ENCODE assay signal across 8 cellular contexts in genomic region chr17:36629252-36629847, GRCh38. TPM values are rescaled to one million over a fixed set of nuclear protein-coding genes. Genes with fewer than 3 reads are reported as not detected.
A peak's percentile ranks its signal among the peaks of the same experiment; 100 is the strongest.
DNase-seq lines count a peak whose midpoint lies in the region; ATAC-seq and TF ChIP-seq lines count a peak whose summit lies in the region.

No MANE protein-coding gene starts in this region.

- H3K9me3 ChIP-seq in heart right ventricle = no peaks in the 10 kb centered on the region

- ATAC-seq in heart right ventricle (peak; percentile 75 to 92 (median 90)), GM19452 (IDR thresholded peaks at IDR 0.05; ENCODE audit: unreplicated experiment) (no peak), GM18505 (IDR thresholded peaks at IDR 0.05; ENCODE audit: unreplicated experiment) (no peak)

- no peak for TF ChIP-seq POLR2A in GM18505 (IDR thresholded peaks at IDR 0.05; ENCODE audit: borderline replicate concordance, extremely low read depth, insufficient read depth, insufficient read length)

- intact Hi-C loops in heart right ventricle (cut with DNase I) = loop anchor here in 9 of 10 donors (1.0 to 10.0 kb wide), 5 partner anchors 418 to 615 kb away; no protein-coding TSS in a partner anchor

- 20 to 21% methylated on average over 14 of the region's 14 CpGs for WGBS in heart right ventricle, 2 donors

- H3K27me3 ChIP-seq in heart right ventricle = peaks cover 0 to 31% (median 14%) of the 10 kb centered on the region in 7 donors

- no peak overlapping the region for H3K27ac ChIP-seq in heart right ventricle

- peak; percentile 79 for DNase-seq in GM12865 (ENCODE audit: low read depth)
- peak; percentile 73 for DNase-seq in NCI-H1092 treated with DMSO at 0.1 percent for 48 hours (lab: John Stamatoyannopoulos, UW)
- peak; percentile 64 for DNase-seq in SW480 (ENCODE audit: low spot score)
- DNase-seq in activated naive CD8-positive, alpha-beta T cell treated with anti-CD3 and anti-CD28 coated beads, Interleukin-2, amount 50 U/mL, for 16 hours (ENCODE audit: low read depth, low spot score) = peak; percentile 60
- peak; percentile 71 to 75 for DNase-seq in heart right ventricle
- DNase-seq in renal cortical epithelial cell (ENCODE audit: low read depth) = peak; percentile 25

- peaks cover 0 to 17% (median 0%) of the 10 kb centered on the region in 9 donors for H3K4me1 ChIP-seq in heart right ventricle

- H3K36me3 ChIP-seq in heart right ventricle = no peaks in the 10 kb centered on the region

- H3K4me3 ChIP-seq in GM12865 (ENCODE audit: low read depth, low read length) (no peak overlapping the region), heart right ventricle (no peak overlapping the region)

- TF ChIP-seq CTCF in GM12865 (IDR thresholded peaks at IDR 0.05; ENCODE audit: insufficient read depth, low read depth, low read length, missing control alignments) (peak; percentile 97), heart right ventricle (IDR thresholded peaks at IDR 0.05) (peak; percentile 96 to 99 (median 98))

RNA-seq across cellular contexts. Expression of gene MRM1, which starts 28.0 kb away (rescaled TPM):
- 1 to 10 TPM; 5.5 to 8.8 (median 6.8) TPM for total RNA-seq in heart right ventricle
- 10 to 100 TPM in 1 of 2 donors, 1 to 10 TPM in 1; 9.1 to 10.3 TPM for polyA plus RNA-seq in heart right ventricle
- total RNA-seq in renal cortical epithelial cell = 7.6 and 8.0 TPM in 2 replicates

RNA-seq across cellular contexts. Expression of gene DHRS11, which starts 37.7 kb away (rescaled TPM):
- 10 to 100 TPM; 11.0 to 24.7 (median 18.9) TPM for total RNA-seq in heart right ventricle
- 10 to 100 TPM; 12.9 to 23.3 TPM for polyA plus RNA-seq in heart right ventricle
- 11.6 and 13.0 TPM in 2 replicates for total RNA-seq in renal cortical epithelial cell

Comparison
In these comparisons a context has a peak if more than half of its experiments do, and no peak if none do; other contexts are left out.
1. DNase-seq: peak in every context shown above with its lines; median percentile 79 in GM12865; 73 in NCI-H1092 treated with DMSO at 0.1 percent for 48 hours; 73 in heart right ventricle; 64 in SW480; 60 in activated naive CD8-positive, alpha-beta T cell treated with anti-CD3 and anti-CD28 coated beads, Interleukin-2, amount 50 U/mL, for 16 hours; 25 in renal cortical epithelial cell.
2. ATAC-seq: peak in heart right ventricle (8 of 8); none in GM19452 (single experiment) and GM18505 (single experiment).